ENCODE assay signal across 25 cellular contexts in the genomic region with DNA sequence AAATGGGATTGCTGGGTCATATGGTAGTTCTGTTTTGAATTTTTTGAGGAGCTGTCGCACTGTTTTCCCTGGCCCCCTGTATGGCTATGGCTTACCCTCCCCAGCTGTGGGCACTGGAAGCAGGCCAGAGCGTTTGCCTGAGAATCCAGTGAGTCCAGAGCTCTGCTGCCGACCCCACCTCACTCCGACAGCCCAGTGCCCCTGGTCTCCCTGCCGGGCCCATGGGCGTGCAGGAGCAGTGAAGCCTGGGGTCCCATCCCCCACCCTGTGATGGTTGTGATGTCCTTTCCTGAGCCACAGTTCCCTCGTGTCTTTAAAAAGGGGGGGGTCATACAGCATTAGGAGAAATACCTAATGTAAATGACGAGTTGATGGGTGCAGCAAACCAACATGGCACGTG.
"Had no signal": no experiment of that assay in that cellular context is flagged by ENCODE, and none has a peak within 500 bp of the region (broad histone marks: within the 10 kb centered on the region; RNA-seq: fewer than 3 reads in every experiment).

No MANE protein-coding gene starts in this region.

- H3K27ac Mint-ChIP-seq: dendritic cell treated with granulocyte-macrophage colony-stimulating factor and Interleukin-4, amounts not matched to agents 40 ng/mL and 50 ng/mL, for 4 days; effector memory CD8-positive, alpha-beta T cell; endodermal cell; naive thymus-derived CD4-positive, alpha-beta T cell had no signal

- DNase-seq: colonic mucosa; cortex of kidney; effector CD8-positive, alpha-beta T cell; effector memory CD8-positive, alpha-beta T cell; endodermal cell; erythroblast; esophagus squamous epithelium; foreskin fibroblast; foreskin melanocyte; gastrocnemius medialis; heart left ventricle; hypothalamus; immature natural killer cell; islet precursor cell; kidney glomerular epithelial cell; left colon; left ventricle myocardium inferior; mesenchymal stem cell; midbrain; naive thymus-derived CD4-positive, alpha-beta T cell had no signal

- H3K36me3 ChIP-seq: colonic mucosa, esophagus squamous epithelium, gastrocnemius medialis, heart left ventricle, left ventricle myocardium inferior, lower lobe of right lung had no signal

- H2AFZ ChIP-seq: hepatocyte had no signal

- ATAC-seq: effector memory CD8-positive, alpha-beta T cell; gastrocnemius medialis; left lobe of liver; naive thymus-derived CD4-positive, alpha-beta T cell had no signal

- H3K4me1 ChIP-seq: gastrocnemius medialis had no signal

- H3K27me3 Mint-ChIP-seq: dendritic cell treated with granulocyte-macrophage colony-stimulating factor and Interleukin-4, amounts not matched to agents 40 ng/mL and 50 ng/mL, for 4 days; effector memory CD8-positive, alpha-beta T cell; naive thymus-derived CD4-positive, alpha-beta T cell had no signal

- H3K9me3 ChIP-seq: colonic mucosa, esophagus squamous epithelium, gastrocnemius medialis, heart left ventricle, left ventricle myocardium inferior, lower lobe of right lung had no signal

- H3K36me3 Mint-ChIP-seq: immature natural killer cell had no signal

- H3K27ac ChIP-seq: colonic mucosa, epithelial cell of prostate, gastrocnemius medialis, hepatocyte, left ventricle myocardium inferior, lower lobe of right lung had no signal

- H3K9me3 Mint-ChIP-seq: dendritic cell treated with granulocyte-macrophage colony-stimulating factor and Interleukin-4, amounts not matched to agents 40 ng/mL and 50 ng/mL, for 4 days; effector memory CD8-positive, alpha-beta T cell; immature natural killer cell had no signal

- H3K27me3 ChIP-seq: colonic mucosa, esophagus squamous epithelium, gastrocnemius medialis, heart left ventricle, hepatocyte had no signal

- H3K4me3 Mint-ChIP-seq: dendritic cell treated with granulocyte-macrophage colony-stimulating factor and Interleukin-4, amounts not matched to agents 40 ng/mL and 50 ng/mL, for 4 days; effector memory CD8-positive, alpha-beta T cell; endodermal cell; immature natural killer cell; naive thymus-derived CD4-positive, alpha-beta T cell had no signal

- H3K4me3 ChIP-seq: colonic mucosa, esophagus squamous epithelium, gastrocnemius medialis, heart left ventricle, hepatocyte, left ventricle myocardium inferior, lower lobe of right lung had no signal

- H3K4me2 ChIP-seq: hepatocyte had no signal
